8 cellular contexts compared by ENCODE assay signal in the genomic region with DNA sequence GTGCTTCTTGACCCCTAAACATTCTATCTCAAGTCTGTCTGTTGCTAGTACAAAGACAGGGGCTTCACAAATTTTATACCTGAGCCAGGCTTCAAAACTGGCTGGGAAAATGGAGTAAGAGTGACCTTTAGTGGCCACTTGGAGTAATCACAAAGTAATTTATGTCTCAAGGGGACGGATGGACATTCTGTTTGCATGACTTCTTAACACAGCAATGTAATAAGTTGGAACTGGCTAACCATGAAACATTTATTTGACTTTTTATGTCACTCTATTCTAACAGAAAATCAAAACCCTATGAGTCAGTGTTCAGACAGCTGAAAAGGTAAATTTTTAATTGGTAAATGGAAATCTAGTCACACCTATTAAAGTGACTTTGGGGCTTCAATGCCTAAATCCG.
DNase-seq lines count a peak whose midpoint lies in the region; ATAC-seq and TF ChIP-seq lines count a peak whose summit lies in the region.

No MANE protein-coding gene starts in this region.

- H3K4me3 ChIP-seq in retinal pigment epithelial cell (ENCODE audit: low read length): no peak overlapping the region

- peak; percentile 16 for DNase-seq in AML-193 (lab: John Stamatoyannopoulos, UW)
- peak; percentile 64 for DNase-seq in LoVo (ENCODE audit: low spot score)
- peak; percentile 42 for DNase-seq in SKM-1 treated with dmso at 0.1 percent for 144 hours (lab: John Stamatoyannopoulos, UW; ENCODE audit: unreplicated experiment)
- DNase-seq in glomerular endothelial cell (ENCODE audit: extremely low read depth, low read depth, low spot score): peak; percentile 78
- peak; percentile 44 for DNase-seq in retinal pigment epithelial cell (ENCODE audit: low read depth)
- DNase-seq in activated naive CD4-positive, alpha-beta T cell treated with Interleukin-2 at 50 U/mL for 16 hours: no peak

- ATAC-seq in GM19324 (IDR thresholded peaks at IDR 0.05; ENCODE audit: low FRiP score, unreplicated experiment) (peak; percentile 54), HG03439 (IDR thresholded peaks at IDR 0.05; ENCODE audit: unreplicated experiment) (no peak)

- peak; percentile 64 for TF ChIP-seq CTCF in retinal pigment epithelial cell (conservative IDR thresholded peaks at IDR 0.05; ENCODE audit: low read depth, low read length)
